ENCODE assay signal across 14 cellular contexts in genomic region chr5:67287795-67288194, GRCh38.
DNase-seq lines count a peak whose midpoint lies in the region; FAIRE-seq and TF ChIP-seq lines count a peak whose summit lies in the region.
"Had no signal": no experiment of that assay in that cellular context is flagged by ENCODE, and none has a peak within 500 bp of the region (broad histone marks: within the 10 kb centered on the region; RNA-seq: fewer than 3 reads in every experiment).

No MANE protein-coding gene starts in this region.

- peaks cover 19% of the 10 kb centered on the region for H3K4me1 Mint-ChIP-seq in astrocyte (ENCODE audit: low read depth, unreplicated experiment)
- H3K4me1 Mint-ChIP-seq: activated CD4-positive, alpha-beta T cell treated with anti-CD3 and anti-CD28 coated beads for 36 hours had no signal

- no peak for TF ChIP-seq CTCF in astrocyte (IDR thresholded peaks at IDR 0.05; ENCODE audit: insufficient read depth, low read depth, low read length)

- H3K9ac ChIP-seq in astrocyte (ENCODE audit: low read length) (no peak overlapping the region), mesendoderm (ENCODE audit: low read length) (no peak overlapping the region)

- no peak overlapping the region for H3K4me3 Mint-ChIP-seq in astrocyte (ENCODE audit: unreplicated experiment)
- H3K4me3 Mint-ChIP-seq: activated CD4-positive, alpha-beta T cell treated with anti-CD3 and anti-CD28 coated beads for 36 hours had no signal

- H3K79me2 ChIP-seq in astrocyte (ENCODE audit: insufficient read depth, low read length) = no peaks in the 10 kb centered on the region
- H3K79me2 ChIP-seq in mesendoderm (ENCODE audit: control insufficient read depth, insufficient read depth, low read length) = no peaks in the 10 kb centered on the region

- H3K18ac ChIP-seq in mesendoderm (ENCODE audit: low read length) = no peak overlapping the region

- H2BK120ac ChIP-seq in mesendoderm (ENCODE audit: low read depth, low read length) = no peak overlapping the region

- no peaks in the 10 kb centered on the region for H3K27me3 Mint-ChIP-seq in astrocyte (ENCODE audit: low read depth, unreplicated experiment)
- H3K27me3 Mint-ChIP-seq: activated CD4-positive, alpha-beta T cell treated with anti-CD3 and anti-CD28 coated beads for 36 hours had no signal

- no peaks in the 10 kb centered on the region for H3K79me1 ChIP-seq in mesendoderm (ENCODE audit: low read length)

- peak overlapping the region; percentile 26 for H3K4me2 ChIP-seq in astrocyte (ENCODE audit: low read length)
- H3K4me2 ChIP-seq in mesendoderm (ENCODE audit: low read length) = no peak overlapping the region

- H3K4me1 ChIP-seq in astrocyte (ENCODE audit: insufficient read depth, low read length) (peaks cover 10% of the 10 kb centered on the region), mesendoderm (ENCODE audit: control insufficient read depth, low read depth, low read length) (peaks cover 3% of the 10 kb centered on the region)

- no peak overlapping the region for H2BK5ac ChIP-seq in mesendoderm (ENCODE audit: low read length)

- H3K27ac ChIP-seq in astrocyte (ENCODE audit: low read depth, low read length) (no peak overlapping the region), temporal lobe (ENCODE audit: low read depth, low read length) (peak overlapping the region; percentile 100), mesendoderm (ENCODE audit: low read depth, low read length) (no peak overlapping the region)
- H3K27ac ChIP-seq: 22Rv1, suprapubic skin had no signal

- H3K9me3 Mint-ChIP-seq in astrocyte (ENCODE audit: unreplicated experiment) = peaks cover 2% of the 10 kb centered on the region

- no peak overlapping the region for H4K8ac ChIP-seq in mesendoderm (ENCODE audit: low read depth, low read length)

- H3K36me3 Mint-ChIP-seq in astrocyte (ENCODE audit: low read depth, unreplicated experiment) = no peaks in the 10 kb centered on the region

- no peak overlapping the region for H3K4ac ChIP-seq in mesendoderm (ENCODE audit: low read depth, low read length)

- no peak overlapping the region for H2BK15ac ChIP-seq in mesendoderm (replicated peaks; ENCODE audit: low read depth)

- no peak overlapping the region for H3K27ac Mint-ChIP-seq in astrocyte (ENCODE audit: unreplicated experiment)
- H3K27ac Mint-ChIP-seq: activated CD4-positive, alpha-beta T cell treated with anti-CD3 and anti-CD28 coated beads for 36 hours had no signal

- no peak overlapping the region for H4K5ac ChIP-seq in mesendoderm (ENCODE audit: low read length)

- no peak overlapping the region for H3K23ac ChIP-seq in mesendoderm (ENCODE audit: low read length)

- no peak overlapping the region for H2AFZ ChIP-seq in astrocyte (ENCODE audit: low read depth, low read length)

- H3K27me3 ChIP-seq in astrocyte (ENCODE audit: insufficient read depth, low read length) (no peaks in the 10 kb centered on the region), mesendoderm (ENCODE audit: insufficient read depth, low read length, poor library complexity) (no peaks in the 10 kb centered on the region)
- H3K27me3 ChIP-seq: suprapubic skin had no signal

- no peak overlapping the region for H3K4me3 ChIP-seq in astrocyte (ENCODE audit: insufficient read depth, low read depth, low read length)
- H3K4me3 ChIP-seq in mesendoderm (ENCODE audit: low read length) = no peak overlapping the region
- H3K4me3 ChIP-seq: suprapubic skin had no signal

- peak; percentile 58 for FAIRE-seq in astrocyte (lab: Jason Lieb, UNC)

- H3K9me3 ChIP-seq in astrocyte (ENCODE audit: insufficient read depth, low read depth, low read length) = no peaks in the 10 kb centered on the region
- H3K9me3 ChIP-seq: suprapubic skin had no signal

- no peak overlapping the region for H2AK5ac ChIP-seq in mesendoderm (ENCODE audit: low read length)

- no CpG with 5 or more reads among the region's 1 CpG for WGBS in mesendoderm (ENCODE audit: extremely low coverage, insufficient coverage, low lambda C conversion rate)

- DNase-seq in NCI-H1417 (lab: John Stamatoyannopoulos, UW) (peak in 2 of 3 experiments; percentile 57 to 90), NCI-H1417 treated with DMSO at 0.1 percent for 48 hours (lab: John Stamatoyannopoulos, UW) (no peak), astrocyte (ENCODE audit: low read depth) (peak; percentile 88), iris pigment epithelial cell (ENCODE audit: low read depth) (peak; percentile 45), NCI-H1105 treated with DMSO at 0.1 percent for 48 hours (lab: John Stamatoyannopoulos, UW) (no peak), mesenteric fat pad (ENCODE audit: low spot score) (no peak), mesendoderm (no peak)
- DNase-seq: activated CD4-positive, alpha-beta T cell treated with anti-CD3 and anti-CD28 coated beads for 36 hours; DND-41; SHP77; stimulated activated CD4-positive, alpha-beta T cell treated with anti-CD3 and anti-CD28 coated beads, Interleukin-4, amount 100 ng/mL, for 24 hours had no signal

- no peak overlapping the region for H3K56ac ChIP-seq in mesendoderm (ENCODE audit: low read length)

- no peaks in the 10 kb centered on the region for H4K20me1 ChIP-seq in astrocyte (ENCODE audit: insufficient read depth, low read length)

- no peaks in the 10 kb centered on the region for H3K36me3 ChIP-seq in astrocyte (ENCODE audit: insufficient read depth, low read length)
- no peaks in the 10 kb centered on the region for H3K36me3 ChIP-seq in mesendoderm (ENCODE audit: control insufficient read depth, insufficient read depth, low read length)
- H3K36me3 ChIP-seq: suprapubic skin had no signal

Comparison
In these comparisons a context has a peak if more than half of its experiments do, and no peak if none do; other contexts are left out.
1. DNase-seq: peak in NCI-H1417 (2 of 3), astrocyte (single experiment) and iris pigment epithelial cell (single experiment); none in NCI-H1417 treated with DMSO at 0.1 percent for 48 hours (single experiment), NCI-H1105 treated with DMSO at 0.1 percent for 48 hours (single experiment), mesenteric fat pad (single experiment) and mesendoderm (single experiment).